ENCODE assay signal across 23 cellular contexts in genomic region chr3:159624616-159625015, GRCh38.
"Had no signal": no experiment of that assay in that cellular context is flagged by ENCODE, and none has a peak within 500 bp of the region (broad histone marks: within the 10 kb centered on the region; RNA-seq: fewer than 3 reads in every experiment).

No MANE protein-coding gene starts in this region.

- FAIRE-seq: islet of Langerhans had no signal

- H3K4me3 Mint-ChIP-seq: immature natural killer cell; memory B cell; naive thymus-derived CD4-positive, alpha-beta T cell; natural killer cell treated with Interleukin-12 subunit alpha and Interleukin-12 subunit beta and Interleukin-15 and Interleukin-18, amount 100 ng/mL, for 72 hours; stimulated activated effector memory CD8-positive, alpha-beta T cell treated with anti-CD3 and anti-CD28 coated beads, Interleukin-12 subunit alpha, Interleukin-12 subunit beta, amount 100 ng/mL, for 72 hours; stimulated activated naive CD8-positive, alpha-beta T cell treated with anti-CD3 and anti-CD28 coated beads, Interleukin-15, Interleukin-2, amounts not matched to agents 100 ng/mL and 50 ng/mL, for 24 hours; type B pancreatic cell had no signal

- H3K27ac ChIP-seq: left ventricle myocardium inferior, ovary, right atrium auricular region, right lobe of liver, skin epidermis, tibial nerve, uterus had no signal

- DNase-seq: hypothalamus; immature natural killer cell; left ventricle myocardium inferior; midbrain; mucosa of descending colon; naive thymus-derived CD4-positive, alpha-beta T cell; ovary; right lobe of liver; stimulated activated CD4-positive, alpha-beta T cell treated with anti-CD3 and anti-CD28 coated beads, Interleukin-4, amount 100 ng/mL, for 24 hours; stimulated activated naive CD4-positive, alpha-beta T cell; substantia nigra; uterus had no signal

- H3K4me1 Mint-ChIP-seq: immature natural killer cell; memory B cell; naive thymus-derived CD4-positive, alpha-beta T cell; stimulated activated effector memory CD8-positive, alpha-beta T cell treated with anti-CD3 and anti-CD28 coated beads, Interleukin-12 subunit alpha, Interleukin-12 subunit beta, amount 100 ng/mL, for 72 hours had no signal

- H3K9me3 Mint-ChIP-seq: memory B cell; stimulated activated effector memory CD8-positive, alpha-beta T cell treated with anti-CD3 and anti-CD28 coated beads, Interleukin-12 subunit alpha, Interleukin-12 subunit beta, amount 100 ng/mL, for 72 hours; stimulated activated naive CD8-positive, alpha-beta T cell treated with anti-CD3 and anti-CD28 coated beads, Interleukin-15, Interleukin-2, amounts not matched to agents 100 ng/mL and 50 ng/mL, for 24 hours; type B pancreatic cell had no signal

- H3K4me1 ChIP-seq: uterus had no signal

- H3K36me3 Mint-ChIP-seq: immature natural killer cell; memory B cell; naive thymus-derived CD4-positive, alpha-beta T cell; natural killer cell treated with Interleukin-12 subunit alpha and Interleukin-12 subunit beta and Interleukin-15 and Interleukin-18, amount 100 ng/mL, for 72 hours; stimulated activated effector memory CD8-positive, alpha-beta T cell treated with anti-CD3 and anti-CD28 coated beads, Interleukin-12 subunit alpha, Interleukin-12 subunit beta, amount 100 ng/mL, for 72 hours; type B pancreatic cell had no signal

- H3K4me3 ChIP-seq: left ventricle myocardium inferior, lung, mucosa of descending colon, ovary, right atrium auricular region, right lobe of liver, skin epidermis, tibial nerve, uterus had no signal

- H3K9me3 ChIP-seq: left ventricle myocardium inferior, mucosa of descending colon, ovary, right atrium auricular region, right lobe of liver, tibial nerve, uterus had no signal

- H3K27me3 Mint-ChIP-seq: memory B cell; natural killer cell treated with Interleukin-12 subunit alpha and Interleukin-12 subunit beta and Interleukin-15 and Interleukin-18, amount 100 ng/mL, for 72 hours; progenitor cell of endocrine pancreas had no signal

- H3K36me3 ChIP-seq: left ventricle myocardium inferior, ovary, right atrium auricular region, right lobe of liver, tibial nerve, uterus had no signal

- H3K27ac Mint-ChIP-seq: immature natural killer cell; memory B cell; naive thymus-derived CD4-positive, alpha-beta T cell; natural killer cell treated with Interleukin-12 subunit alpha and Interleukin-12 subunit beta and Interleukin-15 and Interleukin-18, amount 100 ng/mL, for 72 hours; progenitor cell of endocrine pancreas; stimulated activated effector memory CD8-positive, alpha-beta T cell treated with anti-CD3 and anti-CD28 coated beads, Interleukin-12 subunit alpha, Interleukin-12 subunit beta, amount 100 ng/mL, for 72 hours; stimulated activated naive CD8-positive, alpha-beta T cell treated with anti-CD3 and anti-CD28 coated beads, Interleukin-15, Interleukin-2, amounts not matched to agents 100 ng/mL and 50 ng/mL, for 24 hours; type B pancreatic cell had no signal

- ATAC-seq: mucosa of descending colon; naive thymus-derived CD4-positive, alpha-beta T cell; natural killer cell treated with Interleukin-12 subunit alpha and Interleukin-12 subunit beta and Interleukin-15 and Interleukin-18, amount 100 ng/mL, for 72 hours; right lobe of liver; stimulated activated effector memory CD8-positive, alpha-beta T cell treated with anti-CD3 and anti-CD28 coated beads, Interleukin-12 subunit alpha, Interleukin-12 subunit beta, amount 100 ng/mL, for 72 hours had no signal

- H3K27me3 ChIP-seq: ovary, right atrium auricular region, right lobe of liver, tibial nerve, uterus had no signal
